In the genomic region with DNA sequence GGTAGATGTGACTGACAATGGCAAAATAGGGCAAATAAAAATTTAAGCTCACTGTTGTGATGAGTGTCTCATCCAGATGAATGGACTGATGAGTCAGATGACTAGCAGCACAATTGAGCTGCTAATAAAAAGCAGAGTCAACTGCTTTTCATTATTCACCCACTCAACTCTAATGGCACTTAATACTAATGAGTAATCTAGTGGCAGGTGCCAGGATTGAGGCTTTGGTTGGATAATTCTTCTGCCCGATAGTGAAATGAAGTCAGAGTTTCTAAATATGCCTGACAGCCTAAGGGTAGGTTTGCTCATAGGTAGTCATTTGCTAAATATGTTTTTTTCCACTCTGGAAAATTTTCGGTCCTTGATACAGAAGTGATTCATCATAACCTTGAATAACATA, we compare ENCODE assay signal across 9 cellular contexts. TPM values are rescaled to one million over a fixed set of nuclear protein-coding genes. Genes with fewer than 3 reads are reported as not detected.
DNase-seq lines count a peak whose midpoint lies in the region; ATAC-seq and TF ChIP-seq lines count a peak whose summit lies in the region.
"Had no signal": no experiment of that assay in that cellular context is flagged by ENCODE, and none has a peak within 500 bp of the region (broad histone marks: within the 10 kb centered on the region; RNA-seq: fewer than 3 reads in every experiment).

No MANE protein-coding gene starts in this region.

- H3K27ac ChIP-seq in gastroesophageal sphincter (peak overlapping the region in 3 of 4 donors; percentile 8 to 49 (median 35)), suprapubic skin (peak overlapping the region; percentile 38)

- H3K4me1 ChIP-seq in gastroesophageal sphincter (peaks cover 0 to 76% (median 16%) of the 10 kb centered on the region in 3 donors), suprapubic skin (peaks cover 30% of the 10 kb centered on the region)

- no peak for TF ChIP-seq POLR2A in gastroesophageal sphincter (IDR thresholded peaks at IDR 0.05)
- TF ChIP-seq POLR2A in suprapubic skin (IDR thresholded peaks at IDR 0.05) = no peak

- H3K36me3 Mint-ChIP-seq in activated naive CD4-positive, alpha-beta T cell treated with anti-CD3 and anti-CD28 coated beads, Interleukin-2, amount 50 U/mL, for 24 hours = peaks cover 30% of the 10 kb centered on the region
- H3K36me3 Mint-ChIP-seq in WTC11 = peaks cover 32% of the 10 kb centered on the region

- no peaks in the 10 kb centered on the region for H3K9me3 ChIP-seq in gastroesophageal sphincter
- no peaks in the 10 kb centered on the region for H3K9me3 ChIP-seq in suprapubic skin

- TF ChIP-seq CTCF in WTC11 (IDR thresholded peaks at IDR 0.05) = no peak
- TF ChIP-seq CTCF in gastroesophageal sphincter (IDR thresholded peaks at IDR 0.05) = no peak
- TF ChIP-seq CTCF in suprapubic skin (IDR thresholded peaks at IDR 0.05) = no peak

- 0 to 32% methylated on average over 2 of the region's 2 CpGs for WGBS in gastroesophageal sphincter (ENCODE audit: low coverage in 1 of 2), 2 donors
- WGBS in suprapubic skin = 44% methylated on average over 2 of the region's 2 CpGs

- H3K9me3 Mint-ChIP-seq in activated naive CD4-positive, alpha-beta T cell treated with anti-CD3 and anti-CD28 coated beads, Interleukin-2, amount 50 U/mL, for 24 hours = no peaks in the 10 kb centered on the region
- H3K9me3 Mint-ChIP-seq in WTC11 = no peaks in the 10 kb centered on the region

- no peak for DNase-seq in activated naive CD4-positive, alpha-beta T cell treated with anti-CD3 and anti-CD28 coated beads, Interleukin-2, amount 50 U/mL, for 16 hours
- no peak for DNase-seq in WTC11 (ENCODE audit: low spot score)
- no peak for DNase-seq in suprapubic skin (ENCODE audit: low spot score in 2 of 2)

- no peak for TF ChIP-seq EP300 in gastroesophageal sphincter (IDR thresholded peaks at IDR 0.05)
- no peak for TF ChIP-seq EP300 in suprapubic skin (IDR thresholded peaks at IDR 0.05)

- H3K27me3 Mint-ChIP-seq in activated naive CD4-positive, alpha-beta T cell treated with anti-CD3 and anti-CD28 coated beads, Interleukin-2, amount 50 U/mL, for 24 hours = no peaks in the 10 kb centered on the region
- H3K27me3 Mint-ChIP-seq in WTC11 (ENCODE audit: low read depth) = no peaks in the 10 kb centered on the region

- H3K4me3 ChIP-seq in gastroesophageal sphincter (no peak overlapping the region), suprapubic skin (no peak overlapping the region)
- H3K4me3 ChIP-seq: skin epidermis had no signal

- H3K27ac Mint-ChIP-seq in activated naive CD4-positive, alpha-beta T cell treated with anti-CD3 and anti-CD28 coated beads, Interleukin-2, amount 50 U/mL, for 24 hours = peak overlapping the region; percentile 98
- H3K27ac Mint-ChIP-seq in WTC11 = peak overlapping the region; percentile 76; the same call in 1 of the 2 replicates

- H3K4me1 Mint-ChIP-seq in activated naive CD4-positive, alpha-beta T cell treated with anti-CD3 and anti-CD28 coated beads, Interleukin-2, amount 50 U/mL, for 24 hours = peaks cover 66% of the 10 kb centered on the region
- peaks cover 37% of the 10 kb centered on the region for H3K4me1 Mint-ChIP-seq in WTC11

- H3K36me3 ChIP-seq in gastroesophageal sphincter (peaks cover 0 to 31% of the 10 kb centered on the region in 2 donors), suprapubic skin (peaks cover 28% of the 10 kb centered on the region)

- H3K4me3 Mint-ChIP-seq in activated naive CD4-positive, alpha-beta T cell treated with anti-CD3 and anti-CD28 coated beads, Interleukin-2, amount 50 U/mL, for 24 hours = peak overlapping the region; percentile 96
- H3K4me3 Mint-ChIP-seq in WTC11 = no peak overlapping the region

- ATAC-seq in WTC11 = no peak
- ATAC-seq in gastroesophageal sphincter = peak; percentile 46
- no peak for ATAC-seq in HG02973 (IDR thresholded peaks at IDR 0.05; ENCODE audit: unreplicated experiment)
- no peak for ATAC-seq in HG03108 (IDR thresholded peaks at IDR 0.05; ENCODE audit: unreplicated experiment)
- no peak for ATAC-seq in HG02678 (IDR thresholded peaks at IDR 0.05; ENCODE audit: unreplicated experiment)

- CTCF ChIA-PET in WTC11 (lab: Charles Lee) = no interaction called here

- no peaks in the 10 kb centered on the region for H3K27me3 ChIP-seq in gastroesophageal sphincter
- H3K27me3 ChIP-seq in suprapubic skin = no peaks in the 10 kb centered on the region

- POLR2A ChIA-PET in WTC11 (lab: Charles Lee) = no interaction called here

TF ChIP-seq in WTC11, 78 proteins besides CTCF, POLR2A, EP300 and RAD21:
- no peak for TF ChIP-seq CBFB (CRISPR knock-in tag; IDR thresholded peaks at IDR 0.05; ENCODE audit: low read depth)
- no peak for TF ChIP-seq RELA (CRISPR knock-in tag; IDR thresholded peaks at IDR 0.05; ENCODE audit: borderline replicate concordance)
- TF ChIP-seq, protein P1, sequence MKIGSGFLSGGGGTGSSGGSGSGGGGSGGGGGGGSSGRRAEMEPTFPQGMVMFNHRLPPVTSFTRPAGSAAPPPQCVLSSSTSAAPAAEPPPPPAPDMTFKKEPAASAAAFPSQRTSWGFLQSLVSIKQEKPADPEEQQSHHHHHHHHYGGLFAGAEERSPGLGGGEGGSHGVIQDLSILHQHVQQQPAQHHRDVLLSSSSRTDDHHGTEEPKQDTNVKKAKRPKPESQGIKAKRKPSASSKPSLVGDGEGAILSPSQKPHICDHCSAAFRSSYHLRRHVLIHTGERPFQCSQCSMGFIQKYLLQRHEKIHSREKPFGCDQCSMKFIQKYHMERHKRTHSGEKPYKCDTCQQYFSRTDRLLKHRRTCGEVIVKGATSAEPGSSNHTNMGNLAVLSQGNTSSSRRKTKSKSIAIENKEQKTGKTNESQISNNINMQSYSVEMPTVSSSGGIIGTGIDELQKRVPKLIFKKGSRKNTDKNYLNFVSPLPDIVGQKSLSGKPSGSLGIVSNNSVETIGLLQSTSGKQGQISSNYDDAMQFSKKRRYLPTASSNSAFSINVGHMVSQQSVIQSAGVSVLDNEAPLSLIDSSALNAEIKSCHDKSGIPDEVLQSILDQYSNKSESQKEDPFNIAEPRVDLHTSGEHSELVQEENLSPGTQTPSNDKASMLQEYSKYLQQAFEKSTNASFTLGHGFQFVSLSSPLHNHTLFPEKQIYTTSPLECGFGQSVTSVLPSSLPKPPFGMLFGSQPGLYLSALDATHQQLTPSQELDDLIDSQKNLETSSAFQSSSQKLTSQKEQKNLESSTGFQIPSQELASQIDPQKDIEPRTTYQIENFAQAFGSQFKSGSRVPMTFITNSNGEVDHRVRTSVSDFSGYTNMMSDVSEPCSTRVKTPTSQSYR (CRISPR knock-in tag; IDR thresholded peaks at IDR 0.05) = no peak
- TF ChIP-seq, protein P2, sequence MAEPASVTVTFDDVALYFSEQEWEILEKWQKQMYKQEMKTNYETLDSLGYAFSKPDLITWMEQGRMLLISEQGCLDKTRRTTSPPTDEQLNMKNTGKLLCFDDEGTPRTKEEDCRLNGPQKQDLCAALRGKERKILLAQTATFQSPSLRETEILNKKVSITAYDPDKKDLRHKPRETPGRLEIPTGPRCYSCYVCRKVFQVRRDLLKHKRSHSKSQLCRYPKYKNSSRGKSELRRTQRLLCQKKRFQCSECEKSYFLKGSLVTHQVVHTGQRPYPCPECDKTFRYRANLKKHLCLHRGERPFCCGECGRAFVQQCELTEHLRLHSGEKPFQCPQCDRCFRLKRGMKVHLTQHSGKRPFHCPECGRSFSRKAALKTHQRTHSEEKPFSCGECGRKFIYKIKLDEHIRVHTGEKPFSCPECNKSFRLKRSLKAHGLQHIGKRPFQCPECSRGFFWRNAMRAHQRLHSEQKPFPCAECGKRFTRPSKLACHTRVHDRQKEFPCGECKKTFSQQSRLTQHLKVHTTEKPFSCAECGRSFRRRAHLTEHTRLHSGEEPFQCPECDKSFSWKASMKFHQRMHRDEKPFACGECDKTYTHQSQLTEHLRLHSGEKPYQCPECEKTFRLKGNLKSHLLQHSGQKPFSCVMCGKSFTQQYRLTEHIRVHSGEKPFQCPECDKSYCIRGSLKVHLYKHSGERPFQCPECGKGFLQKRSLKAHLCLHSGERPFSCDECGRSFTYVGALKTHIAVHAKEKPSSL (CRISPR knock-in tag; conservative IDR thresholded peaks at IDR 0.05) = no peak
- TF ChIP-seq, protein P3, sequence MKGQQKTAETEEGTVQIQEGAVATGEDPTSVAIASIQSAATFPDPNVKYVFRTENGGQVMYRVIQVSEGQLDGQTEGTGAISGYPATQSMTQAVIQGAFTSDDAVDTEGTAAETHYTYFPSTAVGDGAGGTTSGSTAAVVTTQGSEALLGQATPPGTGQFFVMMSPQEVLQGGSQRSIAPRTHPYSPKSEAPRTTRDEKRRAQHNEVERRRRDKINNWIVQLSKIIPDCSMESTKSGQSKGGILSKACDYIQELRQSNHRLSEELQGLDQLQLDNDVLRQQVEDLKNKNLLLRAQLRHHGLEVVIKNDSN (CRISPR knock-in tag; IDR thresholded peaks at IDR 0.05) = no peak
- TF ChIP-seq NR2C2 (CRISPR knock-in tag; IDR thresholded peaks at IDR 0.05) = no peak
- no peak for TF ChIP-seq SP1 (CRISPR knock-in tag; conservative IDR thresholded peaks at IDR 0.05)
- no peak for TF ChIP-seq ZNF138 (CRISPR knock-in tag; conservative IDR thresholded peaks at IDR 0.05)

RNA-seq across cellular contexts. Expression of a gene that starts 10.4 kb away (rescaled TPM):
- total RNA-seq in WTC11 (2021) = 121 to 141 TPM (median 126 TPM) in 3 replicates
- 100 to 1,000 TPM in 2 of 4 donors, 10 to 100 TPM in 2; 49.6 to 156 (median 88.8) TPM for total RNA-seq in gastroesophageal sphincter
- 100 to 1,000 TPM; 133 to 450 (median 159) TPM for total RNA-seq in suprapubic skin

RNA-seq across cellular contexts. Expression of a gene that starts 34.9 kb away (rescaled TPM):
- total RNA-seq in WTC11 (2021) (1.0 to 1.6 TPM (median 1.3 TPM) in 3 replicates), gastroesophageal sphincter (1 to 10 TPM in 3 of 4 donors, under 1 TPM in 1; 0.89 to 2.6 (median 1.6) TPM), suprapubic skin (1 to 10 TPM in 2 of 4 donors, under 1 TPM in 2; 0.47 to 5.5 (median 0.99) TPM)
